In the genomic region with DNA sequence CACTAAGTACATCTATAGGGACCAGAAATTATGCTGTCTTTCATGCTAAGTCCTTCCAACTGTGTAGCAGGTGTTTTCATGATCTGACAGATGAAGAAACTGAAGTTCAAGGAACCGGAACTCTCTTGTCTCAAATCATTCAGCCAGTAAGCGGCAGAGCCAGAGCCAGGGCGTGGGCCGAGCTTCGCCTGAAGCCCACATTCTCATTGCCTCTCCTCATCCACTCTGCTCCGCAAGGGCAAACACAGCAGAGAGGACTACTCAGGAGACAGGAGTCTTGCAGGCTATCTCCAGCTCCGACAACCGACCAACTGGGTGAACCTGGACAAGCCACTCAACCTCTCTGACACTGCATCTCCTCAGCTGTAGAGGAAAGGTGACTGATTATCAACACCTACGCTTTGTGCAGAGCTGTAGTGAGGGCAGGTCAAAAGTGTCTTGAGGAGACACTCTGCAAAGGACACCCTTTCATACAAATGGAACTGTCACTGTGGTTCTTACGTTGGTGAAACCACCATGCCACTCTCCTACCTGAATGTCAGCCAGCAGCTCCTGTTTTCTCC, we compare ENCODE assay signal across 8 cellular contexts.
DNase-seq lines count a peak whose midpoint lies in the region; ATAC-seq and TF ChIP-seq lines count a peak whose summit lies in the region.

No MANE protein-coding gene starts in this region.

- H3K36me3 Mint-ChIP-seq in activated CD8-positive, alpha-beta memory T cell treated with anti-CD3 and anti-CD28 coated beads, Interleukin-2, amount 10 ng/mL, durations not matched to agents 7 days and 5 days = peaks cover 20% of the 10 kb centered on the region
- peaks cover 24% of the 10 kb centered on the region for H3K36me3 Mint-ChIP-seq in activated CD4-positive, alpha-beta memory T cell treated with anti-CD3 and anti-CD28 coated beads for 36 hours
- H3K36me3 Mint-ChIP-seq in neural progenitor cell = no peaks in the 10 kb centered on the region

- H4K20me1 ChIP-seq in neural progenitor cell (ENCODE audit: low read depth) = no peaks in the 10 kb centered on the region

- intact Hi-C loops in activated CD4-positive, alpha-beta memory T cell treated with anti-CD3 and anti-CD28 coated beads for 36 hours (cut with micrococcal nuclease) = loop anchor here (1.0 to 10.0 kb wide), 5 partner anchors 10 to 264 kb away; no protein-coding TSS in a partner anchor

- POLR2A ChIA-PET in activated CD4-positive, alpha-beta memory T cell treated with anti-CD3 and anti-CD28 coated beads for 36 hours (lab: Charles Lee) = interaction anchor here (0.8 to 2.2 kb wide), 14 partner anchors 8 to 350 kb away, joined by 3 to 11 read pairs (median 3); a partner anchor contains a TSS

- H3F3A ChIP-seq in neural progenitor cell (ENCODE audit: low read depth) = no peaks in the 10 kb centered on the region

- H3K27me3 Mint-ChIP-seq in activated CD8-positive, alpha-beta memory T cell treated with anti-CD3 and anti-CD28 coated beads, Interleukin-2, amount 10 ng/mL, durations not matched to agents 7 days and 5 days = no peaks in the 10 kb centered on the region
- no peaks in the 10 kb centered on the region for H3K27me3 Mint-ChIP-seq in activated CD4-positive, alpha-beta memory T cell treated with anti-CD3 and anti-CD28 coated beads for 36 hours
- H3K27me3 Mint-ChIP-seq in stimulated activated naive CD8-positive, alpha-beta T cell treated with anti-CD3 and anti-CD28 coated beads, Interleukin-15, amount 100 ng/mL, for 72 hours = no peaks in the 10 kb centered on the region
- no peaks in the 10 kb centered on the region for H3K27me3 Mint-ChIP-seq in neural progenitor cell (ENCODE audit: insufficient read depth, low read depth)

- DNase-seq in activated CD8-positive, alpha-beta memory T cell treated with anti-CD3 and anti-CD28 coated beads, Interleukin-2, amount 10 ng/mL, durations not matched to agents 7 days and 5 days = no peak
- DNase-seq in activated CD8-positive, alpha-beta memory T cell treated with anti-CD3 and anti-CD28 coated beads, Interleukin-2, amount 50 U/mL, for 4 hours = no peak
- DNase-seq in activated CD4-positive, alpha-beta memory T cell treated with anti-CD3 and anti-CD28 coated beads for 36 hours = peak; percentile 68
- DNase-seq in stimulated activated naive CD8-positive, alpha-beta T cell treated with anti-CD3 and anti-CD28 coated beads, Interleukin-15, amount 100 ng/mL, for 72 hours = peak in 1 of 2 donors; percentile 16
- DNase-seq in NCI-H1092 (lab: John Stamatoyannopoulos, UW) (no peak), WERI-Rb-1 (no peak), neural progenitor cell (ENCODE audit: low spot score) (no peak)

- H3K79me2 ChIP-seq in neural progenitor cell (ENCODE audit: low read depth) = no peaks in the 10 kb centered on the region

- TF ChIP-seq CTCF in WERI-Rb-1 (IDR thresholded peaks at IDR 0.05; ENCODE audit: low read depth, low read length) = no peak
- TF ChIP-seq CTCF in neural progenitor cell (IDR thresholded peaks at IDR 0.05) = no peak

- H3K27ac ChIP-seq in WERI-Rb-1 (no peak overlapping the region), neural progenitor cell (no peak overlapping the region)

- H3K27ac Mint-ChIP-seq in activated CD8-positive, alpha-beta memory T cell treated with anti-CD3 and anti-CD28 coated beads, Interleukin-2, amount 10 ng/mL, durations not matched to agents 7 days and 5 days = peak overlapping the region; percentile 75
- peak overlapping the region; percentile 80 for H3K27ac Mint-ChIP-seq in activated CD4-positive, alpha-beta memory T cell treated with anti-CD3 and anti-CD28 coated beads for 36 hours
- H3K27ac Mint-ChIP-seq in stimulated activated naive CD8-positive, alpha-beta T cell treated with anti-CD3 and anti-CD28 coated beads, Interleukin-15, amount 100 ng/mL, for 72 hours = peak overlapping the region in 1 of 2 donors; percentile 46
- H3K27ac Mint-ChIP-seq in neural progenitor cell = no peak overlapping the region

- H3K27me3 ChIP-seq in WERI-Rb-1 (ENCODE audit: insufficient read depth, low read depth, severe bottlenecking) (no peaks in the 10 kb centered on the region), neural progenitor cell (no peaks in the 10 kb centered on the region)

- H3K4me1 ChIP-seq in neural progenitor cell = peaks cover 3% of the 10 kb centered on the region

- H3K4me3 ChIP-seq in WERI-Rb-1 (ENCODE audit: low read depth, low read length) (no peak overlapping the region), neural progenitor cell (no peak overlapping the region)

- H3K36me3 ChIP-seq in WERI-Rb-1 (peaks cover 48% of the 10 kb centered on the region), neural progenitor cell (no peaks in the 10 kb centered on the region)

- H3K9ac ChIP-seq in neural progenitor cell = no peak overlapping the region

- H3K9me3 Mint-ChIP-seq in activated CD8-positive, alpha-beta memory T cell treated with anti-CD3 and anti-CD28 coated beads, Interleukin-2, amount 10 ng/mL, durations not matched to agents 7 days and 5 days (ENCODE audit: low read depth) = no peaks in the 10 kb centered on the region
- no peaks in the 10 kb centered on the region for H3K9me3 Mint-ChIP-seq in activated CD4-positive, alpha-beta memory T cell treated with anti-CD3 and anti-CD28 coated beads for 36 hours
- no peaks in the 10 kb centered on the region for H3K9me3 Mint-ChIP-seq in stimulated activated naive CD8-positive, alpha-beta T cell treated with anti-CD3 and anti-CD28 coated beads, Interleukin-15, amount 100 ng/mL, for 72 hours
- H3K9me3 Mint-ChIP-seq in neural progenitor cell = no peaks in the 10 kb centered on the region

- peak; percentile 56 for ATAC-seq in activated CD8-positive, alpha-beta memory T cell treated with anti-CD3 and anti-CD28 coated beads, Interleukin-2, amount 10 ng/mL, durations not matched to agents 7 days and 5 days
- peak; percentile 57 for ATAC-seq in HG02759 (IDR thresholded peaks at IDR 0.05; ENCODE audit: unreplicated experiment)
- ATAC-seq in stimulated activated naive CD8-positive, alpha-beta T cell treated with anti-CD3 and anti-CD28 coated beads, Interleukin-15, amount 100 ng/mL, for 72 hours = peak; percentile 80

- H3K9me3 ChIP-seq in WERI-Rb-1 (ENCODE audit: severe bottlenecking) (no peaks in the 10 kb centered on the region), neural progenitor cell (ENCODE audit: low read depth) (no peaks in the 10 kb centered on the region)

- H3K4me2 ChIP-seq in neural progenitor cell = no peak overlapping the region

- CTCF ChIA-PET in activated CD8-positive, alpha-beta memory T cell treated with anti-CD3 and anti-CD28 coated beads, Interleukin-2, amount 10 ng/mL, durations not matched to agents 7 days and 5 days (lab: Charles Lee) = interaction anchor here (1.0 to 4.1 kb wide), 23 partner anchors 8 to 264 kb away, joined by 3 to 18 read pairs (median 5); no protein-coding TSS in a partner anchor
- CTCF ChIA-PET in activated CD4-positive, alpha-beta memory T cell treated with anti-CD3 and anti-CD28 coated beads for 36 hours (lab: Charles Lee) = interaction anchor here (0.9 to 5.1 kb wide), 27 partner anchors 9 to 325 kb away, joined by 3 to 35 read pairs (median 6); no protein-coding TSS in a partner anchor

- peaks cover 53% of the 10 kb centered on the region for H3K4me1 Mint-ChIP-seq in activated CD8-positive, alpha-beta memory T cell treated with anti-CD3 and anti-CD28 coated beads, Interleukin-2, amount 10 ng/mL, durations not matched to agents 7 days and 5 days
- peaks cover 66% of the 10 kb centered on the region for H3K4me1 Mint-ChIP-seq in activated CD4-positive, alpha-beta memory T cell treated with anti-CD3 and anti-CD28 coated beads for 36 hours (ENCODE audit: low read depth)
- H3K4me1 Mint-ChIP-seq in stimulated activated naive CD8-positive, alpha-beta T cell treated with anti-CD3 and anti-CD28 coated beads, Interleukin-15, amount 100 ng/mL, for 72 hours = peaks cover 72% of the 10 kb centered on the region
- peaks cover 6% of the 10 kb centered on the region for H3K4me1 Mint-ChIP-seq in neural progenitor cell

- H2AFZ ChIP-seq in neural progenitor cell (replicated peaks) = no peak overlapping the region

- H3K4me3 Mint-ChIP-seq in activated CD8-positive, alpha-beta memory T cell treated with anti-CD3 and anti-CD28 coated beads, Interleukin-2, amount 10 ng/mL, durations not matched to agents 7 days and 5 days = peak overlapping the region; percentile 8
- H3K4me3 Mint-ChIP-seq in activated CD4-positive, alpha-beta memory T cell treated with anti-CD3 and anti-CD28 coated beads for 36 hours = peak overlapping the region; percentile 10
- peak overlapping the region; percentile 32 to 46 for H3K4me3 Mint-ChIP-seq in stimulated activated naive CD8-positive, alpha-beta T cell treated with anti-CD3 and anti-CD28 coated beads, Interleukin-15, amount 100 ng/mL, for 72 hours
- H3K4me3 Mint-ChIP-seq in neural progenitor cell = no peak overlapping the region
